Comparison of ENCODE assay signal across 2 cellular contexts in the genomic region with DNA sequence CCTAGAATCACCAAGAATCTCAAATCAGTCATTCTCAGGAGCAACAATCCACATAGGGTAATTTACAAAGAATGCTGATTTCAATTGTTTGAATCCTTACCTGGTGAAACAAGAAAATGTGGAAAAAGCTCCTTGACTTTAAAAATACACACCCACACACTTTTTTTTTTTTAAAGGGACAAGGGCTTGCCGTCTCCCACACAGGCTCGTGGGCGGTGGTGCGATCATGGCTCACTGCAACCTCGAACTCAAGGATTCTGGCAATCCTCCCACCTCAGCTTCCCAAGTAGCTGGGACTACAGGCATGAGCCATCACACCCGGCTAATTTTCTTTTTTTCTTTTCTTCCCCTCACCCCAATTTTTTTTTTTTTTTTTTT.
TF ChIP-seq lines count a peak whose summit lies in the region.

No MANE protein-coding gene starts in this region.

TF ChIP-seq in Ishikawa, 13 proteins besides CTCF, POLR2A, EP300 and RAD21:
- TF ChIP-seq EGR1 (IDR thresholded peaks at IDR 0.05) (peak; percentile 79), TCF12 (IDR thresholded peaks at IDR 0.05; ENCODE audit: low read depth) (no peak), FOXM1 (IDR thresholded peaks at IDR 0.05; ENCODE audit: borderline replicate concordance, low read depth) (no peak)
TF ChIP-seq in Ishikawa: peak in this region for 1.

TF ChIP-seq in HepG2, 621 proteins besides CTCF, POLR2A, EP300 and RAD21:
- TF ChIP-seq ZKSCAN1 (IDR thresholded peaks at IDR 0.05; ENCODE audit: low read length): 0 out of 2 replicates have a peak, but pooled peaks have one; percentile 5
- no peak for TF ChIP-seq TBP (CRISPR knock-in tag; IDR thresholded peaks at IDR 0.05)
- TF ChIP-seq SP140L (CRISPR knock-in tag; IDR thresholded peaks at IDR 0.05; ENCODE audit: borderline replicate concordance): no peak
- TF ChIP-seq NR3C1 (CRISPR knock-in tag; IDR thresholded peaks at IDR 0.05): no peak
- 0 out of 2 replicates have a peak, but pooled peaks have one; percentile 1 for TF ChIP-seq TRAFD1 (CRISPR knock-in tag; IDR thresholded peaks at IDR 0.05; ENCODE audit: borderline replicate concordance)
- TF ChIP-seq, protein P1, sequence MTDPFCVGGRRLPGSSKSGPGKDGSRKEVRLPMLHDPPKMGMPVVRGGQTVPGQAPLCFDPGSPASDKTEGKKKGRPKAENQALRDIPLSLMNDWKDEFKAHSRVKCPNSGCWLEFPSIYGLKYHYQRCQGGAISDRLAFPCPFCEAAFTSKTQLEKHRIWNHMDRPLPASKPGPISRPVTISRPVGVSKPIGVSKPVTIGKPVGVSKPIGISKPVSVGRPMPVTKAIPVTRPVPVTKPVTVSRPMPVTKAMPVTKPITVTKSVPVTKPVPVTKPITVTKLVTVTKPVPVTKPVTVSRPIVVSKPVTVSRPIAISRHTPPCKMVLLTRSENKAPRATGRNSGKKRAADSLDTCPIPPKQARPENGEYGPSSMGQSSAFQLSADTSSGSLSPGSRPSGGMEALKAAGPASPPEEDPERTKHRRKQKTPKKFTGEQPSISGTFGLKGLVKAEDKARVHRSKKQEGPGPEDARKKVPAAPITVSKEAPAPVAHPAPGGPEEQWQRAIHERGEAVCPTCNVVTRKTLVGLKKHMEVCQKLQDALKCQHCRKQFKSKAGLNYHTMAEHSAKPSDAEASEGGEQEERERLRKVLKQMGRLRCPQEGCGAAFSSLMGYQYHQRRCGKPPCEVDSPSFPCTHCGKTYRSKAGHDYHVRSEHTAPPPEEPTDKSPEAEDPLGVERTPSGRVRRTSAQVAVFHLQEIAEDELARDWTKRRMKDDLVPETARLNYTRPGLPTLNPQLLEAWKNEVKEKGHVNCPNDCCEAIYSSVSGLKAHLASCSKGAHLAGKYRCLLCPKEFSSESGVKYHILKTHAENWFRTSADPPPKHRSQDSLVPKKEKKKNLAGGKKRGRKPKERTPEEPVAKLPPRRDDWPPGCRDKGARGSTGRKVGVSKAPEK (CRISPR knock-in tag; IDR thresholded peaks at IDR 0.05; ENCODE audit: borderline replicate concordance): 0 out of 2 replicates have a peak, but pooled peaks have one; percentile 9
- TF ChIP-seq SOX5 (CRISPR knock-in tag; IDR thresholded peaks at IDR 0.05; ENCODE audit: borderline replicate concordance): no peak
- no peak for TF ChIP-seq EED (CRISPR knock-in tag; IDR thresholded peaks at IDR 0.05)
- TF ChIP-seq MLXIP (CRISPR knock-in tag; IDR thresholded peaks at IDR 0.05; ENCODE audit: borderline replicate concordance): no peak
- TF ChIP-seq GFI1 (CRISPR knock-in tag; IDR thresholded peaks at IDR 0.05; ENCODE audit: borderline replicate concordance): 0 out of 2 replicates have a peak, but pooled peaks have one; percentile 15
- TF ChIP-seq ZNF574 (CRISPR knock-in tag; IDR thresholded peaks at IDR 0.05): peak; percentile 6; the same call in 1 of the 2 replicates
- TF ChIP-seq ZNF841 (CRISPR knock-in tag; IDR thresholded peaks at IDR 0.05; ENCODE audit: borderline replicate concordance): no peak
- no peak; the same call in 1 of the 2 replicates for TF ChIP-seq HDAC1 (CRISPR knock-in tag; IDR thresholded peaks at IDR 0.05)
- TF ChIP-seq ZNF331 (CRISPR knock-in tag; IDR thresholded peaks at IDR 0.05): no peak
- TF ChIP-seq PHF21A (CRISPR knock-in tag; IDR thresholded peaks at IDR 0.05): peak; percentile 54; the same call in 1 of the 2 replicates
- no peak for TF ChIP-seq BCL6 (CRISPR knock-in tag; IDR thresholded peaks at IDR 0.05)
- TF ChIP-seq RARG (CRISPR knock-in tag; IDR thresholded peaks at IDR 0.05; ENCODE audit: low read depth): no peak
- TF ChIP-seq MBD4 (IDR thresholded peaks at IDR 0.05; ENCODE audit: borderline replicate concordance, low read length): 0 out of 2 replicates have a peak, but pooled peaks have one; percentile 24
- peak; percentile 62; the same call in 1 of the 2 replicates for TF ChIP-seq ZNF772 (CRISPR knock-in tag; IDR thresholded peaks at IDR 0.05)
- TF ChIP-seq ZNF850 (CRISPR knock-in tag; conservative IDR thresholded peaks at IDR 0.05): no peak
- TF ChIP-seq ARNT2 (CRISPR knock-in tag; IDR thresholded peaks at IDR 0.05; ENCODE audit: low read depth): 0 out of 2 replicates have a peak, but pooled peaks have one; percentile 6
- no peak for TF ChIP-seq MAF1 (CRISPR knock-in tag; IDR thresholded peaks at IDR 0.05; ENCODE audit: borderline replicate concordance)
- TF ChIP-seq ZFP91 (CRISPR knock-in tag; IDR thresholded peaks at IDR 0.05; ENCODE audit: borderline replicate concordance): peak; percentile 81
- no peak for TF ChIP-seq MAZ (IDR thresholded peaks at IDR 0.05; ENCODE audit: borderline replicate concordance, low read depth, low read length)
- TF ChIP-seq MAZ (CRISPR knock-in tag; IDR thresholded peaks at IDR 0.05; ENCODE audit: low read depth): peak; percentile 26; the same call in 1 of the 2 replicates
- TF ChIP-seq ZEB1 (IDR thresholded peaks at IDR 0.05; ENCODE audit: insufficient replicate concordance, low read depth): peak; percentile 4
- no peak for TF ChIP-seq HDAC2 (CRISPR knock-in tag; IDR thresholded peaks at IDR 0.05)
- TF ChIP-seq AHR (CRISPR knock-in tag; IDR thresholded peaks at IDR 0.05): no peak
- TF ChIP-seq FOXA3 (CRISPR knock-in tag; IDR thresholded peaks at IDR 0.05): no peak
- no peak for TF ChIP-seq SYNCRIP (IDR thresholded peaks at IDR 0.05; ENCODE audit: insufficient read depth, low read depth, low read length)
- TF ChIP-seq ZNF570 (CRISPR knock-in tag; IDR thresholded peaks at IDR 0.05; ENCODE audit: borderline replicate concordance): no peak
- TF ChIP-seq ZFP36L1 (CRISPR knock-in tag; IDR thresholded peaks at IDR 0.05): no peak
- TF ChIP-seq ZNF558 (CRISPR knock-in tag; IDR thresholded peaks at IDR 0.05; ENCODE audit: borderline replicate concordance): no peak
- TF ChIP-seq ZNF143 (CRISPR knock-in tag; IDR thresholded peaks at IDR 0.05): 0 out of 2 replicates have a peak, but pooled peaks have one; percentile 2
- TF ChIP-seq GLI4 (CRISPR knock-in tag; IDR thresholded peaks at IDR 0.05; ENCODE audit: borderline replicate concordance): no peak
- TF ChIP-seq, protein P2, sequence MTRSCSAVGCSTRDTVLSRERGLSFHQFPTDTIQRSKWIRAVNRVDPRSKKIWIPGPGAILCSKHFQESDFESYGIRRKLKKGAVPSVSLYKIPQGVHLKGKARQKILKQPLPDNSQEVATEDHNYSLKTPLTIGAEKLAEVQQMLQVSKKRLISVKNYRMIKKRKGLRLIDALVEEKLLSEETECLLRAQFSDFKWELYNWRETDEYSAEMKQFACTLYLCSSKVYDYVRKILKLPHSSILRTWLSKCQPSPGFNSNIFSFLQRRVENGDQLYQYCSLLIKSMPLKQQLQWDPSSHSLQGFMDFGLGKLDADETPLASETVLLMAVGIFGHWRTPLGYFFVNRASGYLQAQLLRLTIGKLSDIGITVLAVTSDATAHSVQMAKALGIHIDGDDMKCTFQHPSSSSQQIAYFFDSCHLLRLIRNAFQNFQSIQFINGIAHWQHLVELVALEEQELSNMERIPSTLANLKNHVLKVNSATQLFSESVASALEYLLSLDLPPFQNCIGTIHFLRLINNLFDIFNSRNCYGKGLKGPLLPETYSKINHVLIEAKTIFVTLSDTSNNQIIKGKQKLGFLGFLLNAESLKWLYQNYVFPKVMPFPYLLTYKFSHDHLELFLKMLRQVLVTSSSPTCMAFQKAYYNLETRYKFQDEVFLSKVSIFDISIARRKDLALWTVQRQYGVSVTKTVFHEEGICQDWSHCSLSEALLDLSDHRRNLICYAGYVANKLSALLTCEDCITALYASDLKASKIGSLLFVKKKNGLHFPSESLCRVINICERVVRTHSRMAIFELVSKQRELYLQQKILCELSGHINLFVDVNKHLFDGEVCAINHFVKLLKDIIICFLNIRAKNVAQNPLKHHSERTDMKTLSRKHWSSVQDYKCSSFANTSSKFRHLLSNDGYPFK (CRISPR knock-in tag; IDR thresholded peaks at IDR 0.05; ENCODE audit: borderline replicate concordance): no peak
- TF ChIP-seq ZBTB21 (CRISPR knock-in tag; IDR thresholded peaks at IDR 0.05): 0 out of 2 replicates have a peak, but pooled peaks have one; percentile 8
- no peak for TF ChIP-seq ZNF780A (CRISPR knock-in tag; IDR thresholded peaks at IDR 0.05)
- TF ChIP-seq SAFB2 (CRISPR knock-in tag; IDR thresholded peaks at IDR 0.05; ENCODE audit: borderline replicate concordance, low read depth): 0 out of 2 replicates have a peak, but pooled peaks have one; percentile 74
- no peak for TF ChIP-seq EHMT2 (IDR thresholded peaks at IDR 0.05; ENCODE audit: borderline replicate concordance, low read depth, low read length)
- no peak for TF ChIP-seq HOXA7 (CRISPR knock-in tag; IDR thresholded peaks at IDR 0.05)
